20 cellular contexts compared by ENCODE assay signal in genomic region chr9:129687391-129687790, GRCh38. TPM values are rescaled to one million over a fixed set of nuclear protein-coding genes. Genes with fewer than 3 reads are reported as not detected.
A peak's percentile ranks its signal among the peaks of the same experiment; 100 is the strongest.
DNase-seq lines count a peak whose midpoint lies in the region; ATAC-seq and TF ChIP-seq lines count a peak whose summit lies in the region.
"Had no signal": no experiment of that assay in that cellular context is flagged by ENCODE, and none has a peak within 500 bp of the region (broad histone marks: within the 10 kb centered on the region; RNA-seq: fewer than 3 reads in every experiment).

No MANE protein-coding gene starts in this region.

- intact Hi-C loops in colonic mucosa (cut with DNase I) (no loop called here), left lung (cut with DNase I) (no loop called here), adrenal gland (cut with DNase I) (no loop called here)

- H3K4me1 ChIP-seq in colonic mucosa (no peaks in the 10 kb centered on the region), left lung (no peaks in the 10 kb centered on the region), adrenal gland (replicated peaks in 1 of 2) (no peaks in the 10 kb centered on the region)
- H3K4me1 ChIP-seq: BE2C, SJCRH30 had no signal

- 84 to 93% (median 87%) methylated on average over 10 of the region's 10 CpGs for WGBS in adrenal gland, 4 donors

- H3K36me3 ChIP-seq in colonic mucosa (no peaks in the 10 kb centered on the region), left lung (no peaks in the 10 kb centered on the region), adrenal gland (replicated peaks in 1 of 2) (no peaks in the 10 kb centered on the region)
- H3K36me3 ChIP-seq: BE2C, SJCRH30 had no signal

- H3K4me3 ChIP-seq in colonic mucosa (no peak overlapping the region), left lung (no peak overlapping the region), adrenal gland (no peak overlapping the region)
- H3K4me3 ChIP-seq: GM12878, GM23338, K562, SJCRH30 had no signal

- H3K9ac ChIP-seq in colonic mucosa (ENCODE audit: low read depth in 2 of 2, low read length in 2 of 2), result no peak overlapping the region

- H3K9me3 ChIP-seq in colonic mucosa (no peaks in the 10 kb centered on the region), left lung (no peaks in the 10 kb centered on the region), adrenal gland (replicated peaks in 1 of 3) (no peaks in the 10 kb centered on the region)
- H3K9me3 ChIP-seq: BE2C, SJCRH30 had no signal

- peak; percentile 54 for DNase-seq in DMS53 (lab: John Stamatoyannopoulos, UW)
- no peak for DNase-seq in DMS53 treated with DMSO at 0.1 percent for 48 hours (lab: John Stamatoyannopoulos, UW; ENCODE audit: unreplicated experiment)
- peak; percentile 48 for DNase-seq in colonic mucosa
- DNase-seq in left lung, result no peak
- DNase-seq in mesenteric fat pad (ENCODE audit: low spot score), result no peak
- DNase-seq in occipital lobe (lab: John Stamatoyannopoulos, UW), result no peak
- no peak for DNase-seq in adrenal gland
- DNase-seq: BE2C; CD4-positive, CD25-positive, alpha-beta regulatory T cell; COR-L47; NCI-H1105; NCI-H510A; NCI-H748 treated with DMSO at 0.1 percent for 48 hours; OCI-M1; SJCRH30 had no signal

- no peak for TF ChIP-seq POLR2A in adrenal gland (IDR thresholded peaks at IDR 0.05)

- H3K27me3 ChIP-seq in colonic mucosa, result no peaks in the 10 kb centered on the region
- H3K27me3 ChIP-seq in left lung, result no peaks in the 10 kb centered on the region
- H3K27me3 ChIP-seq in adrenal gland, result no peaks in the 10 kb centered on the region
- H3K27me3 ChIP-seq: BE2C had no signal

- peak; percentile 43 for ATAC-seq in left lung
- ATAC-seq in HG02852 (IDR thresholded peaks at IDR 0.05; ENCODE audit: unreplicated experiment), result no peak
- ATAC-seq: GM12878, K562 had no signal

- H3K27ac ChIP-seq in colonic mucosa (no peak overlapping the region), left lung (no peak overlapping the region), adrenal gland (no peak overlapping the region)
- H3K27ac ChIP-seq: 22Rv1, SJCRH30 had no signal

- TF ChIP-seq CTCF in colonic mucosa (IDR thresholded peaks at IDR 0.05), result no peak
- TF ChIP-seq CTCF in left lung (IDR thresholded peaks at IDR 0.05), result no peak
- no peak for TF ChIP-seq CTCF in adrenal gland (IDR thresholded peaks at IDR 0.05)

RNA-seq across cellular contexts. Expression of gene PRRX2, which starts 21.9 kb away (rescaled TPM):
- total RNA-seq in colonic mucosa (under 1 TPM; 0.64 to 0.85 TPM), left lung (1 to 10 TPM; 1.7 to 5.6 TPM), mesenteric fat pad (8.5 TPM), occipital lobe (0.16 TPM), adrenal gland (1 to 10 TPM; 1.7 to 8.3 (median 4.0) TPM)
- 10 to 100 TPM in 1 of 3 donors, 1 to 10 TPM in 1, under 1 TPM in 1; 0.15 to 14.2 (median 8.1) TPM for polyA plus RNA-seq in adrenal gland
- total RNA-seq: CD4-positive, CD25-positive, alpha-beta regulatory T cell; GM12878; K562 had no signal
- polyA plus RNA-seq: CD4-positive, CD25-positive, alpha-beta regulatory T cell; GM12878 had no signal

RNA-seq across cellular contexts. Expression of gene ASB6, which starts 45.4 kb away (rescaled TPM):
- total RNA-seq in colonic mucosa (10 to 100 TPM; 15.8 to 18.5 TPM), left lung (10 to 100 TPM; 15.8 to 18.0 TPM), mesenteric fat pad (14.6 TPM), occipital lobe (10.1 TPM), adrenal gland (10 to 100 TPM; 21.3 to 31.8 (median 26.8) TPM)
- 10 to 100 TPM; 11.2 to 34.2 (median 30.6) TPM for polyA plus RNA-seq in adrenal gland

Comparison
In these comparisons a context has a peak if more than half of its experiments do, and no peak if none do; other contexts are left out.
1. DNase-seq: peak in DMS53 (single experiment) and colonic mucosa (single experiment); none in DMS53 treated with DMSO at 0.1 percent for 48 hours (single experiment), left lung (0 of 2), mesenteric fat pad (single experiment), occipital lobe (single experiment) and adrenal gland (0 of 7).